In genomic region chr2:234135750-234136221, GRCh38 we compare ENCODE assay signal across 8 cellular contexts.
DNase-seq lines count a peak whose midpoint lies in the region; ATAC-seq and TF ChIP-seq lines count a peak whose summit lies in the region.

No MANE protein-coding gene starts in this region.

- no peaks in the 10 kb centered on the region for H3K79me2 ChIP-seq in neural progenitor cell (ENCODE audit: low read depth)

- H3K4me3 ChIP-seq in fibroblast of pulmonary artery (replicated peaks; ENCODE audit: low read depth, low read length) (no peak overlapping the region), neural progenitor cell (no peak overlapping the region), transverse colon (no peak overlapping the region)

- in situ Hi-C loops in transverse colon (cut with MboI; ENCODE audit: low pct_ligation_motif_present in 1 of 4, low pct_unique_long_range_greater_than_20kb in 1 of 4, low sequenced_read_pairs in 3 of 4) = loop anchor here in 3 of 4 donors (10.0 to 25.0 kb wide), 4 partner anchors 127 to 977 kb away; no protein-coding TSS in a partner anchor

- 38% methylated on average over 16 of the region's 16 CpGs; no CpG with 5 or more reads in 1 of the 2 donors for WGBS in transverse colon (ENCODE audit: low coverage in 1 of 2), 2 donors

- H4K20me1 ChIP-seq in neural progenitor cell (ENCODE audit: low read depth) = no peaks in the 10 kb centered on the region

- TF ChIP-seq CTCF in fibroblast of pulmonary artery (IDR thresholded peaks at IDR 0.05; ENCODE audit: low read length, missing control alignments) (peak; percentile 88), neural progenitor cell (IDR thresholded peaks at IDR 0.05) (peak; percentile 95), transverse colon (IDR thresholded peaks at IDR 0.05) (peak; percentile 65 to 83 (median 76))

- intact Hi-C loops in transverse colon (cut with DNase I; ENCODE audit: low total_unique reads) = loop anchor here (10.0 kb wide), 2 partner anchors 369 to 409 kb away; no protein-coding TSS in a partner anchor

- H3K27me3 Mint-ChIP-seq in activated T-cell treated with anti-CD3 and anti-CD28 coated beads, Interleukin-2, amount 50 U/mL, for 72 hours (ENCODE audit: low read depth) = peaks cover 6% of the 10 kb centered on the region
- peaks cover 7% of the 10 kb centered on the region for H3K27me3 Mint-ChIP-seq in neural progenitor cell (ENCODE audit: insufficient read depth, low read depth)

- no peak for TF ChIP-seq EP300 in transverse colon (IDR thresholded peaks at IDR 0.05; ENCODE audit: low read depth)

- no peak overlapping the region for H3K9ac ChIP-seq in neural progenitor cell

- peaks cover 19% of the 10 kb centered on the region for H3K4me1 Mint-ChIP-seq in activated T-cell treated with anti-CD3 and anti-CD28 coated beads, Interleukin-2, amount 50 U/mL, for 72 hours (ENCODE audit: low read depth)
- H3K4me1 Mint-ChIP-seq in neural progenitor cell = peaks cover 30% of the 10 kb centered on the region

- no peak overlapping the region for H3K27ac ChIP-seq in neural progenitor cell
- H3K27ac ChIP-seq in transverse colon = no peak overlapping the region

- H3F3A ChIP-seq in neural progenitor cell (ENCODE audit: low read depth) = no peaks in the 10 kb centered on the region

- TF ChIP-seq POLR2A in transverse colon (IDR thresholded peaks at IDR 0.05) = no peak

- H3K4me1 ChIP-seq in neural progenitor cell (peaks cover 14% of the 10 kb centered on the region), transverse colon (no peaks in the 10 kb centered on the region)

- H2AFZ ChIP-seq in neural progenitor cell (replicated peaks) = no peak overlapping the region

- H3K4me2 ChIP-seq in neural progenitor cell = no peak overlapping the region

- peak overlapping the region; percentile 29 for H3K27ac Mint-ChIP-seq in activated T-cell treated with anti-CD3 and anti-CD28 coated beads, Interleukin-2, amount 50 U/mL, for 72 hours
- H3K27ac Mint-ChIP-seq in neural progenitor cell = peak overlapping the region; percentile 1

- no peaks in the 10 kb centered on the region for H3K36me3 Mint-ChIP-seq in activated T-cell treated with anti-CD3 and anti-CD28 coated beads, Interleukin-2, amount 50 U/mL, for 72 hours (ENCODE audit: insufficient read depth in 2 of 2)
- no peaks in the 10 kb centered on the region for H3K36me3 Mint-ChIP-seq in neural progenitor cell

- peak; percentile 70 to 81 for ATAC-seq in activated T-cell treated with anti-CD3 and anti-CD28 coated beads, Interleukin-2, amount 50 U/mL, for 72 hours (replicated peaks in 1 of 2)
- no peak for ATAC-seq in HG02763 (IDR thresholded peaks at IDR 0.05; ENCODE audit: unreplicated experiment)

- H3K4me3 Mint-ChIP-seq in activated T-cell treated with anti-CD3 and anti-CD28 coated beads, Interleukin-2, amount 50 U/mL, for 72 hours = no peak overlapping the region
- no peak overlapping the region for H3K4me3 Mint-ChIP-seq in neural progenitor cell

- H3K9me3 Mint-ChIP-seq in activated T-cell treated with anti-CD3 and anti-CD28 coated beads, Interleukin-2, amount 50 U/mL, for 72 hours = no peaks in the 10 kb centered on the region
- peaks cover 11% of the 10 kb centered on the region for H3K9me3 Mint-ChIP-seq in neural progenitor cell

- H3K9me3 ChIP-seq in neural progenitor cell (ENCODE audit: low read depth) (no peaks in the 10 kb centered on the region), transverse colon (no peaks in the 10 kb centered on the region)

- H3K27me3 ChIP-seq in neural progenitor cell (no peaks in the 10 kb centered on the region), transverse colon (peaks cover 5% of the 10 kb centered on the region)

- H3K36me3 ChIP-seq in neural progenitor cell (no peaks in the 10 kb centered on the region), transverse colon (no peaks in the 10 kb centered on the region)

- peak; percentile 90 for DNase-seq in GM03348 (ENCODE audit: low spot score)
- peak; percentile 56 for DNase-seq in HuH-7.5 (ENCODE audit: low spot score)
- DNase-seq in OCI-M1 (lab: John Stamatoyannopoulos, UW) = peak; percentile 27
- DNase-seq in activated T-cell treated with anti-CD3 and anti-CD28 coated beads, Interleukin-2, amount 50 U/mL, for 72 hours = peak; percentile 43 to 48
- DNase-seq in fibroblast of pulmonary artery (ENCODE audit: low read depth) = peak; percentile 82
- DNase-seq in neural progenitor cell (ENCODE audit: low spot score) = peak; percentile 94
- DNase-seq in transverse colon = peak; percentile 62

Comparison
In these comparisons a context has a peak if more than half of its experiments do, and no peak if none do; other contexts are left out.
1. DNase-seq: peak in every context shown above with its lines; median percentile 94 in neural progenitor cell; 90 in GM03348; 82 in fibroblast of pulmonary artery; 62 in transverse colon; 56 in HuH-7.5; 46 in activated T-cell treated with anti-CD3 and anti-CD28 coated beads, Interleukin-2, amount 50 U/mL, for 72 hours; 27 in OCI-M1.